In genomic region chr17:14300628-14301278, GRCh38 we compare ENCODE assay signal across 8 cellular contexts. TPM values are rescaled to one million over a fixed set of nuclear protein-coding genes. Genes with fewer than 3 reads are reported as not detected.
DNase-seq lines count a peak whose midpoint lies in the region; ATAC-seq and TF ChIP-seq lines count a peak whose summit lies in the region.

Gene HS3ST3B1, plus strand, starts transcription at chr17:14301081. Its CDS starts 438 bp downstream, at chr17:14301519.

- TF ChIP-seq CTCF in choroid plexus epithelial cell (conservative IDR thresholded peaks at IDR 0.05; ENCODE audit: low read depth, low read length): no peak
- TF ChIP-seq CTCF in kidney epithelial cell (IDR thresholded peaks at IDR 0.05; ENCODE audit: insufficient read depth, low read length, poor library complexity, severe bottlenecking): no peak

- peak within 1 kb of the TSS; percentile 26 for H2AFZ ChIP-seq in ACC112 (ENCODE audit: low read length, unreplicated experiment)

- H3K79me2 ChIP-seq in ACC112 (ENCODE audit: control insufficient read depth, insufficient read depth, low read length, unreplicated experiment): peaks cover 48% of the 10 kb centered on the region

- peak within 1 kb of the TSS; percentile 44 for H3K27ac ChIP-seq in ACC112 (ENCODE audit: low read depth, low read length)

- H3K36me3 ChIP-seq in ACC112 (ENCODE audit: insufficient read depth, low read length): no peaks in the 10 kb centered on the region
- no peaks in the 10 kb centered on the region for H3K36me3 ChIP-seq in kidney epithelial cell (ENCODE audit: control insufficient read depth, insufficient read depth, low read length)

- H3K4me1 ChIP-seq in ACC112 (ENCODE audit: control insufficient read depth, insufficient read depth, low read length, unreplicated experiment): peaks cover 12% of the 10 kb centered on the region

- DNase-seq in NCI-H2227 treated with DMSO at 0.1 percent for 48 hours (lab: John Stamatoyannopoulos, UW): peak; percentile 33
- DNase-seq in activated CD4-positive, alpha-beta T cell treated with anti-CD3 and anti-CD28 coated beads for 24 hours (ENCODE audit: low read depth in 2 of 2): peak; percentile 99 to 100
- DNase-seq in choroid plexus epithelial cell (ENCODE audit: low read depth): peak; percentile 100
- peak; percentile 98 for DNase-seq in kidney epithelial cell (ENCODE audit: low read depth)
- DNase-seq in stimulated activated CD4-positive, alpha-beta T cell treated with anti-CD3 and anti-CD28 coated beads, Interleukin-15, amount 100 ng/mL, for 1 hour (ENCODE audit: low read depth in 1 of 2, low spot score in 1 of 2): peak; percentile 97 to 99

- peak; percentile 89 for ATAC-seq in GM18873 (IDR thresholded peaks at IDR 0.05; ENCODE audit: low FRiP score, unreplicated experiment)
- peak; percentile 73 for ATAC-seq in HG03108 (IDR thresholded peaks at IDR 0.05; ENCODE audit: unreplicated experiment)

- peak within 1 kb of the TSS; percentile 93 for H3K4me3 ChIP-seq in ACC112 (ENCODE audit: low read depth, low read length)
- H3K4me3 ChIP-seq in choroid plexus epithelial cell (ENCODE audit: low read depth, low read length): peak within 1 kb of the TSS; percentile 77
- H3K4me3 ChIP-seq in kidney epithelial cell (ENCODE audit: low read depth, low read length): peak within 1 kb of the TSS; percentile 73

- peaks cover 11% of the 10 kb centered on the region for H3K27me3 ChIP-seq in ACC112 (ENCODE audit: insufficient read depth, low read length)
- H3K27me3 ChIP-seq in kidney epithelial cell (ENCODE audit: control insufficient read depth, insufficient read depth, low read length): peaks cover 3% of the 10 kb centered on the region

RNA-seq across cellular contexts. Expression of gene HS3ST3B1, which starts in this region (rescaled TPM):
- total RNA-seq in kidney epithelial cell: 25.1 and 25.2 TPM in 2 replicates

Comparison
In these comparisons a context has a peak if more than half of its experiments do, and no peak if none do; other contexts are left out.
1. Peak in every context shown above with its lines: DNase-seq, ATAC-seq, H3K4me3 ChIP-seq and H3K27ac ChIP-seq.
2. DNase-seq: peak in every context shown above with its lines; median percentile 100 in choroid plexus epithelial cell; 100 in activated CD4-positive, alpha-beta T cell treated with anti-CD3 and anti-CD28 coated beads for 24 hours; 98 in kidney epithelial cell; 98 in stimulated activated CD4-positive, alpha-beta T cell treated with anti-CD3 and anti-CD28 coated beads, Interleukin-15, amount 100 ng/mL, for 1 hour; 33 in NCI-H2227 treated with DMSO at 0.1 percent for 48 hours.